In genomic region chr14:102591944-102592772, GRCh38 we compare ENCODE assay signal across 8 cellular contexts. TPM values are rescaled to one million over a fixed set of nuclear protein-coding genes. Genes with fewer than 3 reads are reported as not detected.
DNase-seq lines count a peak whose midpoint lies in the region; ATAC-seq and TF ChIP-seq lines count a peak whose summit lies in the region.

RCOR1 (plus strand) TSS chr14:102592649; CDS start chr14:102592887, 238 bp downstream.

- peak within 1 kb of the TSS; percentile 79 to 96 (median 90) for H3K4me3 Mint-ChIP-seq in immature natural killer cell

- H3K27ac Mint-ChIP-seq in immature natural killer cell: peak within 1 kb of the TSS; percentile 80 to 96 (median 93)

- H3K36me3 Mint-ChIP-seq in immature natural killer cell: no peaks in the 10 kb centered on the region

- TF ChIP-seq CTCF in AG09319 (IDR thresholded peaks at IDR 0.05; ENCODE audit: low read depth, low read length): no peak

- DNase-seq in AG09319 (ENCODE audit: extremely low read depth, low read depth) (peak; percentile 97), NCI-H345 treated with DMSO at 0.1 percent for 48 hours (lab: John Stamatoyannopoulos, UW; ENCODE audit: unreplicated experiment) (peak; percentile 85), caudate nucleus (lab: John Stamatoyannopoulos, UW) (peak; percentile 73 to 99 (median 97)), immature natural killer cell (peak; percentile 97 to 98 (median 98)), smooth muscle cell of the brain vasculature (ENCODE audit: low read depth, low spot score) (peak; percentile 93)
- peak; percentile 94 to 99 (median 96) for DNase-seq in activated CD4-positive, CD25-positive, alpha-beta regulatory T cell (lab: John Stamatoyannopoulos, UW)

- peaks cover 9 to 18% (median 15%) of the 10 kb centered on the region in 3 donors for H3K27me3 Mint-ChIP-seq in immature natural killer cell (ENCODE audit: low read depth in 3 of 3)

- ATAC-seq in GM19035 (IDR thresholded peaks at IDR 0.05; ENCODE audit: unreplicated experiment) (peak; percentile 75), HG03342 (IDR thresholded peaks at IDR 0.05; ENCODE audit: unreplicated experiment) (peak; percentile 73)

- H3K4me1 Mint-ChIP-seq in immature natural killer cell: peaks cover 18 to 19% of the 10 kb centered on the region in 2 donors

- H3K27ac ChIP-seq in caudate nucleus (ENCODE audit: low read depth, low read length): peak within 1 kb of the TSS; percentile 95

- H3K9me3 Mint-ChIP-seq in immature natural killer cell: no peaks in the 10 kb centered on the region

RNA-seq across cellular contexts. Expression of gene RCOR1, which starts in this region (rescaled TPM):
- under 1 TPM; 0.23 to 0.63 (median 0.24) TPM for polyA plus RNA-seq in immature natural killer cell

Comparison
In these comparisons a context has a peak if more than half of its experiments do, and no peak if none do; other contexts are left out.
1. Peak in every context shown above with its lines: DNase-seq, ATAC-seq and H3K27ac ChIP-seq.
2. Peak in DNase-seq in immature natural killer cell; RNA of the gene not detected or under 1 TPM.